ENCODE assay signal across 9 cellular contexts in genomic region chr12:102118874-102119273, GRCh38. TPM values are rescaled to one million over a fixed set of nuclear protein-coding genes. Genes with fewer than 3 reads are reported as not detected.
A peak's percentile ranks its signal among the peaks of the same experiment; 100 is the strongest.
DNase-seq lines count a peak whose midpoint lies in the region; ATAC-seq, FAIRE-seq and TF ChIP-seq lines count a peak whose summit lies in the region.
"Had no signal": no experiment of that assay in that cellular context is flagged by ENCODE, and none has a peak within 500 bp of the region (broad histone marks: within the 10 kb centered on the region; RNA-seq: fewer than 3 reads in every experiment).

No MANE protein-coding gene starts in this region.

- DNase-seq in AG04449 (ENCODE audit: low read depth, low spot score), result no peak
- DNase-seq in HFFc6, result no peak
- no peak for DNase-seq in frontal cortex (ENCODE audit: low spot score in 2 of 2)
- no peak for DNase-seq in germinal center (ENCODE audit: low spot score)
- no peak for DNase-seq in NCI-H2227 treated with DMSO at 0.1 percent for 48 hours (lab: John Stamatoyannopoulos, UW)

- H3K27me3 Mint-ChIP-seq in HFFc6 (ENCODE audit: insufficient read depth), result no peaks in the 10 kb centered on the region
- H3K27me3 Mint-ChIP-seq in brain, result peaks cover 10% of the 10 kb centered on the region

- POLR2A ChIA-PET in AG04449 (lab: Yijun Ruan, JAX), result no interaction called here

- TF ChIP-seq CTCF in AG04449 (IDR thresholded peaks at IDR 0.05; ENCODE audit: insufficient read depth, low read length, missing control alignments) (no peak), HFFc6 (IDR thresholded peaks at IDR 0.05) (no peak), brain (conservative IDR thresholded peaks at IDR 0.05) (no peak)

- H3K27ac Mint-ChIP-seq in HFFc6 (peak overlapping the region; percentile 85), brain (peak overlapping the region in 3 of 5 experiments; percentile 46 to 76 (median 60))

- H3K9me3 Mint-ChIP-seq in HFFc6, result no peaks in the 10 kb centered on the region
- H3K9me3 Mint-ChIP-seq in brain, result no peaks in the 10 kb centered on the region

- WGBS in mesodermal cell (ENCODE audit: insufficient coverage in 2 of 2), 2 experiments, result 85 to 94% methylated on average over 2 of the region's 2 CpGs

- no peak overlapping the region for H3K27ac ChIP-seq in mesodermal cell (ENCODE audit: low read depth, low read length, severe bottlenecking)

- H3K9me3 ChIP-seq in mesodermal cell (ENCODE audit: control insufficient read depth, low read length), result no peaks in the 10 kb centered on the region

- H3K36me3 Mint-ChIP-seq in HFFc6 (ENCODE audit: low read depth) (no peaks in the 10 kb centered on the region; the same call in 1 of the 2 replicates), brain (peaks cover 17% of the 10 kb centered on the region)

- no peak for FAIRE-seq in frontal cortex (lab: Jason Lieb, UNC)
- FAIRE-seq: colon had no signal

- peak overlapping the region; percentile 83 for H3K4me3 ChIP-seq in AG04449 (ENCODE audit: low read depth, low read length)
- H3K4me3 ChIP-seq in mesodermal cell (ENCODE audit: extremely low read depth, insufficient read depth, low read length, poor library complexity, severe bottlenecking), result peak overlapping the region; percentile 87

- H3K4me1 Mint-ChIP-seq in HFFc6 (ENCODE audit: low read depth) (peaks cover 33% of the 10 kb centered on the region), brain (peaks cover 47% of the 10 kb centered on the region)

- H3K4me3 Mint-ChIP-seq in HFFc6 (peak overlapping the region; percentile 93), brain (peak overlapping the region; percentile 89 to 94 (median 90))

- CTCF ChIA-PET in AG04449 (lab: Yijun Ruan, JAX), result interaction anchor here (1.0 kb wide), 1 partner anchor 179 kb away, joined by 4 read pairs; no protein-coding TSS in a partner anchor

- no peak for ATAC-seq in HG03139 (IDR thresholded peaks at IDR 0.05; ENCODE audit: unreplicated experiment)

- peaks cover 31% of the 10 kb centered on the region for H3K36me3 ChIP-seq in mesodermal cell (ENCODE audit: control insufficient read depth, insufficient read depth, low read length)

- no peaks in the 10 kb centered on the region for H3K4me1 ChIP-seq in mesodermal cell (ENCODE audit: control insufficient read depth, insufficient read depth, low read length, poor library complexity, severe bottlenecking)

RNA-seq across cellular contexts. Expression of gene NUP37, which starts 1.0 kb away (rescaled TPM):
- 10 to 100 TPM; 36.0 to 53.9 (median 47.8) TPM for total RNA-seq in HFFc6 (2021; fragmentation: NEBNext Ultra II Directional; extraction: Animal tissue kit (Norgen Biotek cat#: 25700))
- polyA plus RNA-seq in brain (ENCODE audit: insufficient read depth, low read depth, low replicate concordance), result 13.1 TPM
- polyA plus RNA-seq in mesodermal cell (2013, experiment 1 of 2), result 58.2 TPM
- polyA plus RNA-seq in mesodermal cell (2013, experiment 2 of 2), result 66.0 TPM
- total RNA-seq in frontal cortex, result 4.1 TPM

RNA-seq across cellular contexts. Expression of gene PARPBP, which starts 1.1 kb away (rescaled TPM):
- total RNA-seq in HFFc6 (2021; fragmentation: NEBNext Ultra II Directional; extraction: Animal tissue kit (Norgen Biotek cat#: 25700)), result 10 to 100 TPM in 5 of 6 experiments, 1 to 10 TPM in 1; 8.6 to 13.6 (median 12.6) TPM
- polyA plus RNA-seq in brain (ENCODE audit: insufficient read depth, low read depth, low replicate concordance), result 3.9 TPM
- 19.8 TPM for polyA plus RNA-seq in mesodermal cell (2013, experiment 1 of 2)
- 25.4 TPM for polyA plus RNA-seq in mesodermal cell (2013, experiment 2 of 2)
- total RNA-seq in frontal cortex, result 6.5 TPM

RNA-seq across cellular contexts. Expression of gene WASHC3, which starts 57.1 kb away (rescaled TPM):
- 10 to 100 TPM; 49.2 to 61.0 (median 54.8) TPM for total RNA-seq in HFFc6 (2021; fragmentation: NEBNext Ultra II Directional; extraction: Animal tissue kit (Norgen Biotek cat#: 25700))
- polyA plus RNA-seq in brain (ENCODE audit: insufficient read depth, low read depth, low replicate concordance), result 36.7 TPM
- polyA plus RNA-seq in mesodermal cell (2013, experiment 1 of 2), result 25.9 TPM
- 36.5 TPM for polyA plus RNA-seq in mesodermal cell (2013, experiment 2 of 2)
- total RNA-seq in frontal cortex, result 49.3 TPM
